8 cellular contexts compared by ENCODE assay signal in the genomic region with DNA sequence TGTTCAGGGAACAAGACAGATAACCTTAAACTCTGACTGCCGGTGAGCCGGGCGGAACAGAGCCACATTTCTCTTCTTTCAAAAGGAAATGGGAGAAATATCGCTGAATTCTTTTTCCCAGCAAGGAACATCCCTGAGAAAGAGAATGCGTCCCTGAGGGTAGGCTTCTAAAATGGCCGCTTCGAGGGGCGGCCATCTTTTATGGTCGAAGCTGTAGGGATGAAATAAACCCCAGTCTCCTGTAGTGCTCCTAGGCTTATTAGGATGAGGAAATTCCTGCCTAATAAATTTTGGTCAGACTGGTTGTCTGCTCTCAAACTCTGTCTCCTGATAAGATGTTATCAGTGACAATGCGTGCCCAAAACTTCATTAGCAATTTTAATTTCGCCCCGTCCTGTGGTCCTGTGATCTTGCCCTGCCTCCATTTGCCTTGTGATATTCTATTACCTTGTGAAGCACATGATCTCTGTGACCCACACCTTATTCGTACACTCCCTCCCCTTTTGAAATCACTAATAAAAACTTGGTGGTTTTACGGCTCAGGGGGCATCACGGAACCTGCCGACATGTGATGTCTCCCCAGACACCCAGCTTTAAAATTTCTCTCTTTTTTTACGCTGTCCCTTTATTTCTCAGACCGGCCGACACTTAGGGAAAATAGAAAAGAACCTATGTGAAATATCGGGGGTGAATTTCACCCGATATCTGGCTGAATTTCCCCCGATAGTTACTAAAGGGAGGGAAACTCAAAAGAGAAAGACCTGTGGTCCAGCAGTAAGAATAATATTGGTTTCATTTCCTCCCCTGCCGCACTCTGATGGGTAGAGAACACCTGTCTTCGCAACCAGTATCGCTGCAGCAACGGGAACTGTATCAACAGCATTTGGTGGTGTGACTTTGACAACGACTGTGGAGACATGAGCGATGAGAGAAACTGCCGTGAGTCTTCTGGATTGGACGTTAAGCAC.
DNase-seq lines count a peak whose midpoint lies in the region; ATAC-seq and TF ChIP-seq lines count a peak whose summit lies in the region.
"Not testable (repeated sequence)": the region's sequence is repeated elsewhere in the genome, so short reads cannot be mapped to it uniquely, and the experiment has no call there.

No MANE protein-coding gene starts in this region.

- peak; percentile 98 for ATAC-seq in GM18867 (IDR thresholded peaks at IDR 0.05; ENCODE audit: unreplicated experiment)
- ATAC-seq in GM19452 (IDR thresholded peaks at IDR 0.05; ENCODE audit: unreplicated experiment): peak; percentile 99
- ATAC-seq in GM21737 (IDR thresholded peaks at IDR 0.05; ENCODE audit: unreplicated experiment): peak; percentile 94
- ATAC-seq in HG02943 (IDR thresholded peaks at IDR 0.05; ENCODE audit: low read depth, unreplicated experiment): peak; percentile 98
- peak; percentile 98 for ATAC-seq in HG03342 (IDR thresholded peaks at IDR 0.05; ENCODE audit: unreplicated experiment)

- not testable (repeated sequence) for H3K4me3 ChIP-seq in GM12864 (ENCODE audit: low read depth, low read length)

- DNase-seq in GM12864 (ENCODE audit: low read depth) (peak; percentile 97), NCI-H2196 (lab: John Stamatoyannopoulos, UW; ENCODE audit: unreplicated experiment) (peak; percentile 8), germinal center (ENCODE audit: low spot score) (peak; percentile 68)

- not testable (repeated sequence) for TF ChIP-seq CTCF in GM12864 (IDR thresholded peaks at IDR 0.05; ENCODE audit: low read depth, low read length, missing control alignments)

Comparison
In these comparisons a context has a peak if more than half of its experiments do, and no peak if none do; other contexts are left out.
1. DNase-seq: peak in every context shown above with its lines; median percentile 97 in GM12864; 68 in germinal center; 8 in NCI-H2196.